In the genomic region with DNA sequence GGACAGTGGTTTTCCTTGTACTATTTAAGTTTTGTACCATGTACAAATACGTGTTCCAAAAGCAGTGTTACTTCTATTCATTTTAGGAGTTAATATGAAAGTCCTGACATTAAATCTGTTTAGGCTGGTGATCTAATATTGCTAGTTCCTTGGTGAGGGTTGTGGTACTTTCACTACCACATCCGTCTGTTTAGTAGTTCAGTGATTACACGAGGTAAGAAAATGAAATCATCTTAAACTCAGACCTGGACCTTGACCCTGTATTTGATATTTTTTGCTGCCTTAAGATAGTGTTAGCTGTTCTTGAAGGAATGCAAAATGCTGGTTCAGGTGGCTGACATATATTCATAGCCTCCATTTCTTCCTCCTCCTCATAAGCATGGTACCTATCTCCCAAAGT, we compare ENCODE assay signal across 12 cellular contexts. TPM values are rescaled to one million over a fixed set of nuclear protein-coding genes. Genes with fewer than 3 reads are reported as not detected.
DNase-seq lines count a peak whose midpoint lies in the region; ATAC-seq, FAIRE-seq and TF ChIP-seq lines count a peak whose summit lies in the region.
"Had no signal": no experiment of that assay in that cellular context is flagged by ENCODE, and none has a peak within 500 bp of the region (broad histone marks: within the 10 kb centered on the region; RNA-seq: fewer than 3 reads in every experiment).

No MANE protein-coding gene starts in this region.

- no peak for FAIRE-seq in HepG2 (lab: Jason Lieb, UNC)

- H3K9ac ChIP-seq in HepG2 (ENCODE audit: insufficient read depth, low read depth, low read length), result no peak overlapping the region

- H3K27ac ChIP-seq in HepG2 (ENCODE audit: extremely low read length, insufficient read depth, low read length) (peak overlapping the region; percentile 55), prostate gland (no peak overlapping the region)

- H4K20me1 ChIP-seq in HepG2 (ENCODE audit: insufficient read depth, low read length), result no peaks in the 10 kb centered on the region

- H3K27me3 ChIP-seq in HepG2 (ENCODE audit: control insufficient read depth in 1 of 2, insufficient read depth in 2 of 2, low read length in 2 of 2), result no peaks in the 10 kb centered on the region
- no peaks in the 10 kb centered on the region for H3K27me3 ChIP-seq in prostate gland (replicated peaks; ENCODE audit: insufficient read depth)

- H3K9me3 ChIP-seq in HepG2 (ENCODE audit: low read length) (no peaks in the 10 kb centered on the region), prostate gland (no peaks in the 10 kb centered on the region)

- intact Hi-C loops in HepG2 (cut with micrococcal nuclease; ENCODE audit: unreplicated experiment), result no loop called here
- intact Hi-C loops in prostate gland (cut with DNase I), result no loop called here

- no peak for TF ChIP-seq RAD21 in HepG2 (CRISPR knock-in tag; IDR thresholded peaks at IDR 0.05)

- no peak overlapping the region for H3K4me3 ChIP-seq in HepG2 (replicated peaks in 1 of 3; ENCODE audit: insufficient read depth in 1 of 3, low read depth in 2 of 3, low read length in 3 of 3)
- H3K4me3 ChIP-seq in prostate gland, result no peak overlapping the region

- H3K36me3 ChIP-seq in HepG2 (replicated peaks in 1 of 2; ENCODE audit: control insufficient read depth in 1 of 2, insufficient read depth in 2 of 2, low read length in 2 of 2) (peaks cover 9 to 19% of the 10 kb centered on the region in 2 experiments), prostate gland (no peaks in the 10 kb centered on the region)

- ATAC-seq in GM18519 (IDR thresholded peaks at IDR 0.05; ENCODE audit: low FRiP score, unreplicated experiment) (peak; percentile 100), GM21367 (IDR thresholded peaks at IDR 0.05; ENCODE audit: unreplicated experiment) (peak; percentile 99), HG03066 (IDR thresholded peaks at IDR 0.05; ENCODE audit: low read depth, unreplicated experiment) (peak; percentile 97), HepG2 (no peak)

- TF ChIP-seq EP300 in HepG2 (IDR thresholded peaks at IDR 0.05; ENCODE audit: low read depth in 2 of 2, low read length in 2 of 2) (no peak), HepG2 (CRISPR knock-in tag; IDR thresholded peaks at IDR 0.05; ENCODE audit: borderline replicate concordance) (no peak)

- CTCF ChIA-PET in HepG2 (lab: Yijun Ruan, JAX; ENCODE audit: low intra/inter-chr PET ratio, low total read pairs), result no interaction called here

- in situ Hi-C loops in HepG2 (cut with HindIII; ENCODE audit: extremely low pct_ligation_motif_present, low pct_unique_long_range_greater_than_20kb), result no loop called here

- no peaks in the 10 kb centered on the region for H3K79me2 ChIP-seq in HepG2 (ENCODE audit: insufficient read depth, low read length)

- no peak for DNase-seq in HepG2 (ENCODE audit: low spot score)
- DNase-seq in NCI-H2227 (lab: John Stamatoyannopoulos, UW; ENCODE audit: unreplicated experiment), result no peak
- no peak for DNase-seq in iPS-NIHi7 (ENCODE audit: extremely low spot score)
- DNase-seq in prostate gland (ENCODE audit: low spot score), result no peak
- no peak for DNase-seq in NCI-H446 (lab: John Stamatoyannopoulos, UW)
- DNase-seq: activated CD4-positive, alpha-beta T cell treated with anti-CD3 and anti-CD28 coated beads, Interleukin-2, amount 50 U/mL, for 4 hours; HFFc6; mesenchymal stem cell; RPMI8226 had no signal

- WGBS in HepG2 (ENCODE audit: low lambda C conversion rate), result 75% methylated on average over 3 of the region's 3 CpGs
- 91% methylated on average over 3 of the region's 3 CpGs for WGBS in prostate gland

- H3K4me1 ChIP-seq in HepG2 (ENCODE audit: insufficient read depth, low read length) (peaks cover 56% of the 10 kb centered on the region), prostate gland (replicated peaks) (no peaks in the 10 kb centered on the region)

- no peak overlapping the region for H2AFZ ChIP-seq in HepG2 (ENCODE audit: low read length)

- H3K4me2 ChIP-seq in HepG2 (ENCODE audit: low read depth, low read length), result peak overlapping the region; percentile 10; the same call in 1 of the 2 replicates

- BruUV-seq in HepG2 (replicated peaks; lab: Mats Ljungman, UMichigan), result no TSS peak

- POLR2A ChIA-PET in HepG2 (lab: Yijun Ruan, JAX), result interaction anchor here (1.4 kb wide), 1 partner anchor 156 kb away, joined by 4 read pairs; a partner anchor contains a TSS

- no peak for TF ChIP-seq POLR2A in HepG2 (IDR thresholded peaks at IDR 0.05; ENCODE audit: insufficient read depth in 1 of 2, low read depth in 2 of 2, low read length in 2 of 2)
- no peak for TF ChIP-seq POLR2A in prostate gland (IDR thresholded peaks at IDR 0.05)

- TF ChIP-seq CTCF in HepG2 (CRISPR knock-in tag; IDR thresholded peaks at IDR 0.05) (no peak), prostate gland (IDR thresholded peaks at IDR 0.05) (no peak)

TF ChIP-seq in HepG2, 621 proteins besides CTCF, POLR2A, EP300 and RAD21:
- TF ChIP-seq PHF8 (CRISPR knock-in tag; IDR thresholded peaks at IDR 0.05) (no peak), ZNF713 (CRISPR knock-in tag; IDR thresholded peaks at IDR 0.05) (no peak), ZNF577 (CRISPR knock-in tag; IDR thresholded peaks at IDR 0.05; ENCODE audit: borderline replicate concordance, low read depth) (no peak)
TF ChIP-seq in HepG2: peak in this region for 0.

RNA-seq across cellular contexts. Expression of a gene that starts 50.3 kb away (rescaled TPM):
- total RNA-seq in HepG2 (2016; rRNA removed; fragmentation: Illumina TruSeq; extraction: Trizol), result 51.2 and 74.1 TPM in 2 replicates
- total RNA-seq in HepG2 (2016; cell fraction: cytosol; rRNA removed; fragmentation: Illumina TruSeq; extraction: Trizol; ENCODE audit: low read depth), result 6.4 and 7.9 TPM in 2 replicates
- total RNA-seq in HepG2 (2016; cell fraction: insoluble cytoplasmic fraction; rRNA removed; fragmentation: Illumina TruSeq; extraction: Trizol), result 58.2 and 73.0 TPM in 2 replicates
- total RNA-seq in HepG2 (2016; cell fraction: membrane; rRNA removed; fragmentation: Illumina TruSeq; extraction: Trizol), result 16.3 and 18.0 TPM in 2 replicates
- 49.4 and 55.6 TPM in 2 replicates for total RNA-seq in HepG2 (2016; cell fraction: nucleus; rRNA removed; fragmentation: Illumina TruSeq; extraction: Trizol)
- polyA plus RNA-seq in HepG2 (2011; rRNA removed), result 16.7 and 19.5 TPM in 2 replicates
- 10.4 and 16.4 TPM in 2 replicates for polyA plus RNA-seq in HepG2 (2011; cell fraction: cytosol; rRNA removed)
- polyA plus RNA-seq in HepG2 (2011; cell fraction: nucleus; rRNA removed), result 12.0 and 15.3 TPM in 2 replicates
- polyA plus RNA-seq in HepG2 (2012), result 24.8 and 27.2 TPM in 2 replicates
- polyA plus RNA-seq in HepG2 (2016; cell fraction: cytosol; fragmentation: Illumina TruSeq; extraction: Trizol; ENCODE audit: low read depth), result 3.2 and 3.8 TPM in 2 replicates
- 63.2 and 64.8 TPM in 2 replicates for polyA plus RNA-seq in HepG2 (2016; cell fraction: insoluble cytoplasmic fraction; fragmentation: Illumina TruSeq; extraction: Trizol; ENCODE audit: low read depth)
- 10.0 and 10.2 TPM in 2 replicates for polyA plus RNA-seq in HepG2 (2016; cell fraction: membrane; fragmentation: Illumina TruSeq; extraction: Trizol; ENCODE audit: low read depth)
- polyA plus RNA-seq in HepG2 (2016; cell fraction: nucleus; fragmentation: Illumina TruSeq; extraction: Trizol; ENCODE audit: insufficient read depth, low read depth), result 34.8 and 37.8 TPM in 2 replicates
- polyA minus RNA-seq in HepG2 (2011; rRNA and poly(A)+ RNA removed; ENCODE audit: low replicate concordance), result 30.0 and 49.9 TPM in 2 replicates
- 20.3 and 36.7 TPM in 2 replicates for polyA minus RNA-seq in HepG2 (2011; cell fraction: cytosol; rRNA and poly(A)+ RNA removed)
- polyA minus RNA-seq in HepG2 (2011; cell fraction: nucleus; rRNA and poly(A)+ RNA removed), result 65.0 and 65.8 TPM in 2 replicates
- total RNA-seq in prostate gland, result 10 to 100 TPM; 13.3 to 33.5 TPM
